In the genomic region with DNA sequence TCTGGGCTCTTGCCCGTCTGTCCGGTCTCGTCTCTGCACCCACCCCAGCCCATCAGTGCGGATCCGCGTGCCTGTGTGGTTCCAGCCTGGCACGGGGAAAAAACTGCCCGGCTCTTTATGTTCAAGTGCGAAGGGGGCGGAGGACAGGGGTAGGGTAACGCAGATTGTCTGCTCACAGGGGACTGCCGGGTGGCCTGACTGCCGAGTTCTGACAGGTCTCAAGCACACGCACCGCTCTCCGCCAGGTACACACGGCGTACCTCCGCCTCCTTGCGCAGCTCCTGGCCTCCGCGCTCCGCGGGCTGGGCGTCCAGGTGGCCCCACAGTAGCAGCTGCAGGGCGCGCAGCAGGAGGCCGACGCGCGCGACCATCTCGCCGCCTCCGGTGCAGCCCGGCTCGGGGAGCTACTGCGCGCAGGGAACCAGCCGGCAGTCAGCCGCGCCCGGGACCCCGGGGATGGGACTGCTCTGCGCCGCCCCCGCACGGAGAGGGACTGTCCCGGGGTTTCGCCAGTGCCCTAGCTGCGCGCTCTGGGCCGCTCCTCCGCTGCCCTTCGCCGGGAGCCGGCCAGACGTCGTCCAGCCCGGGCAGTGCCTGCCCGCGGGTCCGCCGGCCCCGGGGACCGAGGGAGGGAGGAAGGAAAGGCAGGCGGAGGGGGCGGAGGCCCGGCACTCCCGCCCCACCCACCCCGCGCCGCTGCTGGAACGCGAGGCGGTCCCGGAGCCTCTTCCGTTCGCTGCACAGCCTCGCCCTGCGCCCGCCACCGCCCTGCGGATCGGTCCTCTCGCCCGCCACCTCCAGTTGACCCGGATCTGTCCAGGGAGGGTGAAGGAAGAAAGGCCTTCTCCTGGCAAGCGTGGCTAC, we compare ENCODE assay signal across 8 cellular contexts. TPM values are rescaled to one million over a fixed set of nuclear protein-coding genes. Genes with fewer than 3 reads are reported as not detected.
DNase-seq lines count a peak whose midpoint lies in the region; ATAC-seq and TF ChIP-seq lines count a peak whose summit lies in the region.

A gene with protein sequence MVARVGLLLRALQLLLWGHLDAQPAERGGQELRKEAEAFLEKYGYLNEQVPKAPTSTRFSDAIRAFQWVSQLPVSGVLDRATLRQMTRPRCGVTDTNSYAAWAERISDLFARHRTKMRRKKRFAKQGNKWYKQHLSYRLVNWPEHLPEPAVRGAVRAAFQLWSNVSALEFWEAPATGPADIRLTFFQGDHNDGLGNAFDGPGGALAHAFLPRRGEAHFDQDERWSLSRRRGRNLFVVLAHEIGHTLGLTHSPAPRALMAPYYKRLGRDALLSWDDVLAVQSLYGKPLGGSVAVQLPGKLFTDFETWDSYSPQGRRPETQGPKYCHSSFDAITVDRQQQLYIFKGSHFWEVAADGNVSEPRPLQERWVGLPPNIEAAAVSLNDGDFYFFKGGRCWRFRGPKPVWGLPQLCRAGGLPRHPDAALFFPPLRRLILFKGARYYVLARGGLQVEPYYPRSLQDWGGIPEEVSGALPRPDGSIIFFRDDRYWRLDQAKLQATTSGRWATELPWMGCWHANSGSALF (minus strand): TSS at position 635 of the 864 bp plus-strand sequence. CDS start 264 bp downstream, at position 371.

- WGBS in heart left ventricle, 4 donors: 0 to 4% (median 1%) methylated on average over 11 to 89 of the region's 89 CpGs

- H3K27me3 ChIP-seq in heart left ventricle: peaks cover 0 to 38% (median 7%) of the 10 kb centered on the region in 9 donors

- TF ChIP-seq CTCF in GM10266 (IDR thresholded peaks at IDR 0.05; ENCODE audit: control insufficient read depth, insufficient read depth, low read depth, missing control alignments) (no peak), heart left ventricle (IDR thresholded peaks at IDR 0.05) (no peak)

- H3K27ac Mint-ChIP-seq in activated naive CD4-positive, alpha-beta T cell treated with anti-CD3 and anti-CD28 coated beads, Interleukin-2, amount 50 U/mL, for 24 hours: no peak within 1 kb of the TSS

- peaks cover 3% of the 10 kb centered on the region for H3K27me3 Mint-ChIP-seq in activated naive CD4-positive, alpha-beta T cell treated with anti-CD3 and anti-CD28 coated beads, Interleukin-2, amount 50 U/mL, for 24 hours

- no peaks in the 10 kb centered on the region for H3K9me3 Mint-ChIP-seq in activated naive CD4-positive, alpha-beta T cell treated with anti-CD3 and anti-CD28 coated beads, Interleukin-2, amount 50 U/mL, for 24 hours

- peaks cover 0 to 28% (median 17%) of the 10 kb centered on the region in 12 donors for H3K4me1 ChIP-seq in heart left ventricle

- no peaks in the 10 kb centered on the region for H3K36me3 Mint-ChIP-seq in activated naive CD4-positive, alpha-beta T cell treated with anti-CD3 and anti-CD28 coated beads, Interleukin-2, amount 50 U/mL, for 24 hours

- peak within 1 kb of the TSS; percentile 77 for H3K4me3 Mint-ChIP-seq in activated naive CD4-positive, alpha-beta T cell treated with anti-CD3 and anti-CD28 coated beads, Interleukin-2, amount 50 U/mL, for 24 hours

- peaks cover 0 to 7% (median 0%) of the 10 kb centered on the region in 12 donors for H3K9me3 ChIP-seq in heart left ventricle

- no peak for TF ChIP-seq POLR2A in heart left ventricle (IDR thresholded peaks at IDR 0.05)

- DNase-seq in GM10266 (ENCODE audit: extremely low spot score) (peak; percentile 55), NCI-H774 (lab: John Stamatoyannopoulos, UW) (peak; percentile 53), heart left ventricle (peak in 4 of 5 donors; percentile 45 to 69 (median 49)), posterior vena cava (ENCODE audit: low spot score) (peak; percentile 86), GM19238 (ENCODE audit: insufficient read length, low spot score) (no peak), NK-92 (lab: John Stamatoyannopoulos, UW; ENCODE audit: unreplicated experiment) (no peak), DMS153 (lab: John Stamatoyannopoulos, UW) (no peak)

- H3K4me1 Mint-ChIP-seq in activated naive CD4-positive, alpha-beta T cell treated with anti-CD3 and anti-CD28 coated beads, Interleukin-2, amount 50 U/mL, for 24 hours: peaks cover 37% of the 10 kb centered on the region

- H3K4me3 ChIP-seq in heart left ventricle: peak within 1 kb of the TSS; percentile 39 to 75 (median 63)

- peak; percentile 37 to 76 (median 64) for ATAC-seq in heart left ventricle

- H3K36me3 ChIP-seq in heart left ventricle: no peaks in the 10 kb centered on the region

- intact Hi-C loops in heart left ventricle (cut with DNase I): no loop called here
- intact Hi-C loops in posterior vena cava (cut with DNase I): no loop called here

- H3K27ac ChIP-seq in heart left ventricle: peak within 1 kb of the TSS in 3 of 12 donors; percentile 1 to 71 (median 38)

RNA-seq across cellular contexts. Expression of the gene that starts here (rescaled TPM):
- total RNA-seq in heart left ventricle: 10 to 100 TPM in 1 of 9 donors, 1 to 10 TPM in 7, under 1 TPM in 1; 0.83 to 10.2 (median 2.2) TPM
- 1 to 10 TPM; 3.4 to 4.4 TPM for polyA plus RNA-seq in heart left ventricle
- 10 to 100 TPM in 1 of 2 donors, 1 to 10 TPM in 1; 8.8 to 18.2 TPM for total RNA-seq in posterior vena cava

Comparison
In these comparisons a context has a peak if more than half of its experiments do, and no peak if none do; other contexts are left out.
1. DNase-seq: peak in GM10266 (single experiment), NCI-H774 (single experiment), heart left ventricle (4 of 5) and posterior vena cava (single experiment); none in GM19238 (single experiment), NK-92 (single experiment) and DMS153 (single experiment).